ENCODE assay signal across 3 cellular contexts in the genomic region with DNA sequence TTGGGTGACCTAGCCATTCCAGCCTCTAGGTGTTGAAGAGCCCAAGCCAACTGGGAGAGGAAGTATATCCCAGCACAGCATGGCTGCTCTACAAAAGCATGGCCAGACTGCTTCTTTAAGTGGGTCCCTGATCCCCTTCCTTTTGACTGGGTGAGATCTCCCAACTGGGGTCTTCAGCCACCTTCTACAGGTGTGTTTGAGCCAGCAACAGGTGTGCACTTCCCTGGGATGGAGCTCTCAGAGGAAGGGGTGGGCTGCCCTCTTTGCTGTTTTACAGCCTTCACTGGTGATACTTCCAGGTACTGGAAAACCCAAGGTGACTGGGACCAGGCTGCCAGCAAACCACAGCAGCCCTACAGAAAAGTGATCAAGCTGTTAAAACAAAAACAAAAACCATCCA.
"Had no signal": no experiment of that assay in that cellular context is flagged by ENCODE, and none has a peak within 500 bp of the region (broad histone marks: within the 10 kb centered on the region; RNA-seq: fewer than 3 reads in every experiment).

No MANE protein-coding gene starts in this region.

- DNase-seq: GDM1, GF-D8 had no signal

- H3K4me3 ChIP-seq: GM12878 had no signal

- ATAC-seq: GM12878 had no signal
